24 cellular contexts compared by ENCODE assay signal in the genomic region with DNA sequence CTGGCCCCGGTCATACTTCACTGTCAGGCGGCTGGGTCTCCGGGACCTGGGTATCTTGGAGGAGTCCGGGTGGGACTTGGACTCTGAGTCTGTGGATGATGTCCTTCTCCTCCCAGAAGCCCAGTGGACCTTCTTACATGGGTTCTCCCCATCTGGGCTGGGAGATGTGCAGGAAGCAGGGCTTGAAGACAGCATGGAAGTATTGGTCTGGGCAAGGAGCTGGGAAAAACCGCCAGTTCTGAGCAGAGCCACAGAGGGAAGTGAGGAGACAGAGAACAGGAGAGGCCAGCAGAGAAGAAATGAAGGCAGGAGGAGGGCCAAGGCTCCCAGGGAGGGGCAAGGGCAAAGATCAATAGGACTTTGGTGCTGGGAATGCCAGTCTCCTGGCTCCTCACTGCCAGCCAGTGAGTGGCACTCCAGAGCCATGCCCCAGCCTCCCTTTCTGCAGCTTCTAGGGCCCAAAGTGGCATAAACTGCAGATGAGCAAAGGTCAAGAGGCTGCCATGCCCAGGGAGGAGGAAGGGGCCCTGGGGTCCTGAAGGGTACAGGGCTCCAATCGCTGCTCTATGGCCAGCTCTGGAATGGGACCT. TPM values are rescaled to one million over a fixed set of nuclear protein-coding genes. Genes with fewer than 3 reads are reported as not detected.
DNase-seq lines count a peak whose midpoint lies in the region; ATAC-seq and TF ChIP-seq lines count a peak whose summit lies in the region.
"Had no signal": no experiment of that assay in that cellular context is flagged by ENCODE, and none has a peak within 500 bp of the region (broad histone marks: within the 10 kb centered on the region; RNA-seq: fewer than 3 reads in every experiment).

Gene PPP1R14D, minus strand, starts transcription at position 262 of the 590 bp plus-strand sequence. Its CDS starts 67 bp downstream, at position 195.

- H3K4me3 Mint-ChIP-seq in CD4-positive, alpha-beta memory T cell = no peak within 1 kb of the TSS
- H3K4me3 Mint-ChIP-seq: activated CD4-positive, alpha-beta T cell treated with anti-CD3 and anti-CD28 coated beads, Interleukin-2, amount 10 ng/mL, durations not matched to agents 7 days and 5 days; activated T-cell treated with anti-CD3 and anti-CD28 coated beads, Interleukin-2, amount 50 U/mL, for 72 hours; neural crest cell; T-helper 2 cell treated with Interferon-gamma antibody and Interleukin-4, amounts not matched to agents 5 μg/mL and 100 μg/mL, for 36 hours had no signal

- H3K4me1 ChIP-seq in Karpas-422 (ENCODE audit: low read length) = peaks cover 4% of the 10 kb centered on the region; the same call in 1 of the 2 replicates
- no peaks in the 10 kb centered on the region for H3K4me1 ChIP-seq in colonic mucosa
- H3K4me1 ChIP-seq in muscle layer of duodenum (ENCODE audit: control insufficient read depth in 1 of 2, insufficient read depth in 2 of 2, low read length in 2 of 2) = no peaks in the 10 kb centered on the region
- H3K4me1 ChIP-seq in CD4-positive, alpha-beta memory T cell (ENCODE audit: insufficient read depth, low read length) = no peaks in the 10 kb centered on the region
- no peaks in the 10 kb centered on the region for H3K4me1 ChIP-seq in ascending aorta
- H3K4me1 ChIP-seq: BLaER1, breast epithelium, prostate gland had no signal

- H3K4me1 Mint-ChIP-seq in CD4-positive, alpha-beta memory T cell = no peaks in the 10 kb centered on the region
- H3K4me1 Mint-ChIP-seq: activated CD4-positive, alpha-beta T cell treated with anti-CD3 and anti-CD28 coated beads, Interleukin-2, amount 10 ng/mL, durations not matched to agents 7 days and 5 days; neural crest cell had no signal

- H3K27ac ChIP-seq in 22Rv1 = no peak within 1 kb of the TSS
- no peak within 1 kb of the TSS for H3K27ac ChIP-seq in Karpas-422 (ENCODE audit: low read length)
- H3K27ac ChIP-seq in colonic mucosa = peak within 1 kb of the TSS; percentile 91
- peak within 1 kb of the TSS; percentile 57 for H3K27ac ChIP-seq in muscle layer of duodenum (ENCODE audit: low read length)
- no peak within 1 kb of the TSS for H3K27ac ChIP-seq in CD4-positive, alpha-beta memory T cell (ENCODE audit: low read depth, low read length)
- no peak within 1 kb of the TSS for H3K27ac ChIP-seq in ascending aorta
- H3K27ac ChIP-seq: BLaER1, breast epithelium, prostate gland had no signal

- no peak within 1 kb of the TSS for H3K27ac Mint-ChIP-seq in CD4-positive, alpha-beta memory T cell
- H3K27ac Mint-ChIP-seq: activated CD4-positive, alpha-beta T cell treated with anti-CD3 and anti-CD28 coated beads, Interleukin-2, amount 10 ng/mL, durations not matched to agents 7 days and 5 days; activated T-cell treated with anti-CD3 and anti-CD28 coated beads, Interleukin-2, amount 50 U/mL, for 72 hours; T-helper 2 cell treated with Interferon-gamma antibody and Interleukin-4, amounts not matched to agents 5 μg/mL and 100 μg/mL, for 36 hours had no signal

- no peaks in the 10 kb centered on the region for H3K9me2 ChIP-seq in Karpas-422 (replicated peaks; ENCODE audit: insufficient read depth, low read length)

- no peaks in the 10 kb centered on the region for H3K9me3 Mint-ChIP-seq in CD4-positive, alpha-beta memory T cell
- H3K9me3 Mint-ChIP-seq: activated CD4-positive, alpha-beta T cell treated with anti-CD3 and anti-CD28 coated beads, Interleukin-2, amount 10 ng/mL, durations not matched to agents 7 days and 5 days; activated T-cell treated with anti-CD3 and anti-CD28 coated beads, Interleukin-2, amount 50 U/mL, for 72 hours; neural crest cell; T-helper 2 cell treated with Interferon-gamma antibody and Interleukin-4, amounts not matched to agents 5 μg/mL and 100 μg/mL, for 36 hours had no signal

- H3K36me3 Mint-ChIP-seq in CD4-positive, alpha-beta memory T cell = no peaks in the 10 kb centered on the region

- DNase-seq in Karpas-422 (no peak), colonic mucosa (peak; percentile 91), H7 (no peak), ascending aorta (ENCODE audit: low spot score in 2 of 2) (no peak)
- DNase-seq in CD4-positive, alpha-beta memory T cell = no peak
- DNase-seq: ACHN; activated CD4-positive, alpha-beta T cell treated with anti-CD3 and anti-CD28 coated beads, Interleukin-2, amount 10 ng/mL, durations not matched to agents 7 days and 5 days; activated naive CD4-positive, alpha-beta T cell treated with Interleukin-2 at 50 U/mL for 16 hours; activated T-cell treated with anti-CD3 and anti-CD28 coated beads, Interleukin-2, amount 50 U/mL, for 72 hours; amniotic stem cell; cortex of kidney; hypothalamus; left ventricle myocardium superior; NCI-H510A had no signal

- H3K9ac ChIP-seq in Karpas-422 (ENCODE audit: low read length) (no peak within 1 kb of the TSS), colonic mucosa (ENCODE audit: low read depth in 2 of 2, low read length in 2 of 2) (peak within 1 kb of the TSS; percentile 53 to 71)
- H3K9ac ChIP-seq: BLaER1 had no signal

- TF ChIP-seq CTCF in 22Rv1 (IDR thresholded peaks at IDR 0.05) (peak; percentile 12; the same call in 1 of the 2 replicates), colonic mucosa (IDR thresholded peaks at IDR 0.05) (peak; percentile 18), ascending aorta (IDR thresholded peaks at IDR 0.05) (no peak)

- H3K9me3 ChIP-seq in Karpas-422 (ENCODE audit: low read length) = no peaks in the 10 kb centered on the region
- H3K9me3 ChIP-seq in colonic mucosa = no peaks in the 10 kb centered on the region
- no peaks in the 10 kb centered on the region for H3K9me3 ChIP-seq in muscle layer of duodenum (ENCODE audit: control insufficient read depth in 1 of 2, low read length in 2 of 2)
- H3K9me3 ChIP-seq in CD4-positive, alpha-beta memory T cell (ENCODE audit: control insufficient read depth in 1 of 2, low read length in 2 of 2) = no peaks in the 10 kb centered on the region
- no peaks in the 10 kb centered on the region for H3K9me3 ChIP-seq in ascending aorta
- H3K9me3 ChIP-seq: BLaER1, breast epithelium, prostate gland had no signal

- H3K4me2 ChIP-seq in Karpas-422 (ENCODE audit: low read depth, low read length, poor library complexity, severe bottlenecking) = peak within 1 kb of the TSS; percentile 30
- H3K4me2 ChIP-seq: BLaER1 had no signal

- H2AFZ ChIP-seq in Karpas-422 (ENCODE audit: low read length) = peak within 1 kb of the TSS; percentile 51; the same call in 1 of the 2 replicates

- CTCF ChIA-PET in CD4-positive, alpha-beta memory T cell (lab: Charles Lee; ENCODE audit: partially characterized antibody) = interaction anchor here (0.6 to 1.0 kb wide), 2 partner anchors 29 to 31 kb away, joined by 3 read pairs; no protein-coding TSS in a partner anchor

- intact Hi-C loops in colonic mucosa (cut with DNase I) (no loop called here), ascending aorta (cut with DNase I) (no loop called here)
- intact Hi-C loops in CD4-positive, alpha-beta memory T cell (cut with micrococcal nuclease) = no loop called here

- H3K4me3 ChIP-seq in Karpas-422 (ENCODE audit: low read length) (no peak within 1 kb of the TSS), colonic mucosa (peak within 1 kb of the TSS; percentile 35), muscle layer of duodenum (ENCODE audit: low read depth in 1 of 2, low read length in 2 of 2) (peak within 1 kb of the TSS in 1 of 2 donors; percentile 58), H7 (ENCODE audit: insufficient read depth, low read depth, low read length) (no peak within 1 kb of the TSS), ascending aorta (no peak within 1 kb of the TSS)
- no peak within 1 kb of the TSS for H3K4me3 ChIP-seq in CD4-positive, alpha-beta memory T cell (ENCODE audit: low read length in 2 of 2)
- H3K4me3 ChIP-seq: BLaER1, breast epithelium, prostate gland had no signal

- POLR2A ChIA-PET in CD4-positive, alpha-beta memory T cell (lab: Charles Lee; ENCODE audit: partially characterized antibody) = no interaction called here

- no peaks in the 10 kb centered on the region for H3K79me2 ChIP-seq in Karpas-422 (ENCODE audit: low read length)

- peaks cover 0 to 2% of the 10 kb centered on the region in 2 donors for H3K27me3 Mint-ChIP-seq in CD4-positive, alpha-beta memory T cell

- H3K36me3 ChIP-seq in Karpas-422 (ENCODE audit: insufficient read depth, low read length) (no peaks in the 10 kb centered on the region), colonic mucosa (no peaks in the 10 kb centered on the region), muscle layer of duodenum (ENCODE audit: control insufficient read depth in 1 of 2, insufficient read depth in 2 of 2, low read length in 2 of 2) (no peaks in the 10 kb centered on the region), H7 (replicated peaks; ENCODE audit: control insufficient read depth, insufficient read depth, low read length) (no peaks in the 10 kb centered on the region), ascending aorta (no peaks in the 10 kb centered on the region)
- no peaks in the 10 kb centered on the region for H3K36me3 ChIP-seq in CD4-positive, alpha-beta memory T cell (ENCODE audit: insufficient read depth, low read length)
- H3K36me3 ChIP-seq: BLaER1, breast epithelium, prostate gland had no signal

- H3K27me3 ChIP-seq in Karpas-422 (ENCODE audit: low read length) (no peaks in the 10 kb centered on the region), colonic mucosa (no peaks in the 10 kb centered on the region), muscle layer of duodenum (ENCODE audit: low read depth, low read length) (no peaks in the 10 kb centered on the region), H7 (ENCODE audit: control insufficient read depth, insufficient read depth, low read length) (no peaks in the 10 kb centered on the region), ascending aorta (no peaks in the 10 kb centered on the region)
- no peaks in the 10 kb centered on the region for H3K27me3 ChIP-seq in CD4-positive, alpha-beta memory T cell (ENCODE audit: insufficient read depth, low read length)
- H3K27me3 ChIP-seq: BLaER1, breast epithelium had no signal

- no peaks in the 10 kb centered on the region for H4K20me1 ChIP-seq in Karpas-422 (ENCODE audit: insufficient read depth, low read depth, low read length)
- H4K20me1 ChIP-seq: BLaER1 had no signal

- ATAC-seq in GM21515 (IDR thresholded peaks at IDR 0.05; ENCODE audit: unreplicated experiment) = no peak
- ATAC-seq: activated T-cell treated with anti-CD3 and anti-CD28 coated beads, Interleukin-2, amount 50 U/mL, for 72 hours; left ventricle myocardium superior had no signal

RNA-seq across cellular contexts. Expression of gene PPP1R14D, which starts in this region (rescaled TPM):
- not detected in 2 replicates for total RNA-seq in Karpas-422 (2014; rRNA removed; shearing (Covaris generic); ENCODE audit: low replicate concordance)
- total RNA-seq in colonic mucosa (100 to 1,000 TPM; 137 to 166 TPM), ascending aorta (not detected)
- not detected for total RNA-seq in CD4-positive, alpha-beta memory T cell
- not detected for polyA plus RNA-seq in CD4-positive, alpha-beta memory T cell
- total RNA-seq in H7 (2014; rRNA removed; shearing (Covaris generic)) = not detected in 2 replicates
- total RNA-seq: activated CD4-positive, alpha-beta T cell treated with anti-CD3 and anti-CD28 coated beads, Interleukin-2, amount 10 ng/mL, durations not matched to agents 7 days and 5 days; activated T-cell treated with anti-CD3 and anti-CD28 coated beads, Interleukin-2, amount 50 U/mL, for 72 hours; left ventricle myocardium superior; neural crest cell; subcutaneous adipose tissue; ureter had no signal

Comparison
In these comparisons a context has a peak if more than half of its experiments do, and no peak if none do; other contexts are left out.
1. RNA of gene PPP1R14D (total RNA-seq): 137 to 166 TPM in colonic mucosa; not detected in Karpas-422, not detected in CD4-positive, alpha-beta memory T cell, not detected in H7 and not detected in ascending aorta (single experiment); every median in the first group is over 100 times any median in the second.
2. H3K27ac ChIP-seq: peak in colonic mucosa (single experiment) and muscle layer of duodenum (single experiment); none in 22Rv1 (single experiment), Karpas-422 (single experiment), CD4-positive, alpha-beta memory T cell (single experiment) and ascending aorta (0 of 2).
3. CTCF ChIP-seq: peak in 22Rv1 (single experiment) and colonic mucosa (single experiment); none in ascending aorta (0 of 3).